Comparison of ENCODE assay signal across 2 cellular contexts in the genomic region with DNA sequence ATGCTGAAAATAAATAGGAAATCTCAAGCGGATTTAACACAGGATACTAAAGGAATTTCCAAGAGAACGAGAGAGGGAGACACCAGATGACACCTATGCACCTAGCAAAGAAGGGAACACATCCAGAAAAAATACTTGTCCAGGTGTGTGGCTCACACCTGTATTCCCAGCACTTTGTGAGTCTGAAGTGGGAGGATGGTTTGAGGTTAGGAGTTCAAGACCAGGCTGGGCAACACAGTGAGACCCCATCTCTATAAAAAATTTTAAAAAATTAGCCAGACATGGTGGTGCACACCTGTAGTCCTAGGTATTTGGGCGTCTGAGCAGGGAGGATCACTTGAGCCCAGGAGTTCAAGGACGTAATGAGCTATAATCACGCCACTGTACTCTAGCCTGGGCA.
TF ChIP-seq lines count a peak whose summit lies in the region.

No MANE protein-coding gene starts in this region.

TF ChIP-seq in HEK293, 187 proteins besides CTCF, POLR2A, EP300 and RAD21:
- no peak for TF ChIP-seq RBAK (tag by site-specific recombination; IDR thresholded peaks at IDR 0.05)
- TF ChIP-seq ZNF121 (tag by site-specific recombination; IDR thresholded peaks at IDR 0.05): peak; percentile 69
- TF ChIP-seq HOXD13 (CRISPR knock-in tag; IDR thresholded peaks at IDR 0.05; ENCODE audit: borderline replicate concordance): no peak

TF ChIP-seq in K562, 482 proteins besides CTCF, POLR2A, EP300 and RAD21:
- no peak for TF ChIP-seq HNRNPK (IDR thresholded peaks at IDR 0.05; ENCODE audit: low read depth, low read length, poor library complexity, severe bottlenecking)
- TF ChIP-seq ZNF121 (CRISPR knock-in tag; conservative IDR thresholded peaks at IDR 0.05): peak; percentile 86
- TF ChIP-seq RNF2 (IDR thresholded peaks at IDR 0.05): peak; percentile 9; the same call in 1 of the 2 replicates
- TF ChIP-seq RBM25 (IDR thresholded peaks at IDR 0.05; ENCODE audit: low read depth, low read length, severe bottlenecking): peak; percentile 39
TF ChIP-seq in K562: peak in this region for 3.
